In genomic region chr15:82468205-82468604, GRCh38 we compare ENCODE assay signal across 8 cellular contexts. TPM values are rescaled to one million over a fixed set of nuclear protein-coding genes. Genes with fewer than 3 reads are reported as not detected.
DNase-seq lines count a peak whose midpoint lies in the region; ATAC-seq and TF ChIP-seq lines count a peak whose summit lies in the region.
"Not testable (repeated sequence)": the region's sequence is repeated elsewhere in the genome, so short reads cannot be mapped to it uniquely, and the experiment has no call there.

No MANE protein-coding gene starts in this region.

- not testable (repeated sequence) for H3K27me3 ChIP-seq in dorsolateral prefrontal cortex; lung (ENCODE audit: control insufficient read depth, insufficient read depth)

- not testable (repeated sequence) for H3K9me3 ChIP-seq in lung (ENCODE audit: control insufficient read depth in 2 of 2, insufficient read depth in 1 of 2, low read length in 1 of 2)

- H3K4me1 Mint-ChIP-seq in activated CD8-positive, alpha-beta T cell treated with anti-CD3 and anti-CD28 coated beads, Interleukin-2, amount 10 ng/mL, durations not matched to agents 7 days and 5 days (ENCODE audit: low read depth); stimulated activated naive B cell treated with anti-CD40 and anti-IgM and Interleukin-4, amounts not matched to agents 10 μg/mL and 1 μg/mL and 100 μg/mL, for 72 hours: not testable (repeated sequence)

- not testable (repeated sequence) for H3K36me3 ChIP-seq in lung (ENCODE audit: control insufficient read depth in 2 of 2, insufficient read depth in 2 of 2, low read length in 2 of 2)

- not testable (repeated sequence) for H3K9me3 Mint-ChIP-seq in activated CD8-positive, alpha-beta T cell treated with anti-CD3 and anti-CD28 coated beads, Interleukin-2, amount 10 ng/mL, durations not matched to agents 7 days and 5 days (ENCODE audit: insufficient read depth); stimulated activated naive B cell treated with anti-CD40 and anti-IgM and Interleukin-4, amounts not matched to agents 10 μg/mL and 1 μg/mL and 100 μg/mL, for 72 hours

- not testable (repeated sequence) for H3K36me3 Mint-ChIP-seq in activated CD8-positive, alpha-beta T cell treated with anti-CD3 and anti-CD28 coated beads, Interleukin-2, amount 10 ng/mL, durations not matched to agents 7 days and 5 days (ENCODE audit: low read depth); stimulated activated naive B cell treated with anti-CD40 and anti-IgM and Interleukin-4, amounts not matched to agents 10 μg/mL and 1 μg/mL and 100 μg/mL, for 72 hours

- not testable (repeated sequence) for H3K27ac ChIP-seq in dorsolateral prefrontal cortex; lung (ENCODE audit: low read depth in 1 of 2, low read length in 1 of 2)

- TF ChIP-seq CTCF in dorsolateral prefrontal cortex (IDR thresholded peaks at IDR 0.05 in 54 of 56, conservative IDR thresholded peaks at IDR 0.05 in 2 of 56; ENCODE audit: low read depth in 1 of 56, partially characterized antibody in 56 of 56) = peak in 38 of 56 donors; percentile 11 to 47 (median 24)
- not testable (repeated sequence) for TF ChIP-seq CTCF in lung (IDR thresholded peaks at IDR 0.05; ENCODE audit: control extremely low read depth, extremely low read depth)

- POLR2A ChIA-PET in activated CD8-positive, alpha-beta T cell treated with anti-CD3 and anti-CD28 coated beads, Interleukin-2, amount 10 ng/mL, durations not matched to agents 7 days and 5 days (lab: Charles Lee) = not testable (repeated sequence)

- H3K27ac Mint-ChIP-seq in activated CD8-positive, alpha-beta T cell treated with anti-CD3 and anti-CD28 coated beads, Interleukin-2, amount 10 ng/mL, durations not matched to agents 7 days and 5 days; stimulated activated naive B cell treated with anti-CD40 and anti-IgM and Interleukin-4, amounts not matched to agents 10 μg/mL and 1 μg/mL and 100 μg/mL, for 72 hours: not testable (repeated sequence)

- not testable (repeated sequence) for H3K4me1 ChIP-seq in lung (ENCODE audit: control insufficient read depth in 2 of 2, insufficient read depth in 2 of 2, low read length in 2 of 2)

- H3K4me3 Mint-ChIP-seq in activated CD8-positive, alpha-beta T cell treated with anti-CD3 and anti-CD28 coated beads, Interleukin-2, amount 10 ng/mL, durations not matched to agents 7 days and 5 days; stimulated activated naive B cell treated with anti-CD40 and anti-IgM and Interleukin-4, amounts not matched to agents 10 μg/mL and 1 μg/mL and 100 μg/mL, for 72 hours: not testable (repeated sequence)

- DNase-seq in activated CD8-positive, alpha-beta T cell treated with anti-CD3 and anti-CD28 coated beads, Interleukin-2, amount 10 ng/mL, durations not matched to agents 7 days and 5 days; lung (ENCODE audit: low spot score); stimulated activated naive B cell treated with anti-CD40 and anti-IgM and Interleukin-4, amounts not matched to agents 10 μg/mL and 1 μg/mL and 100 μg/mL, for 72 hours: not testable (repeated sequence)
- DNase-seq in dorsolateral prefrontal cortex = peak in 1 of 10 donors; percentile 34

- CTCF ChIA-PET in activated CD8-positive, alpha-beta T cell treated with anti-CD3 and anti-CD28 coated beads, Interleukin-2, amount 10 ng/mL, durations not matched to agents 7 days and 5 days (lab: Charles Lee) = not testable (repeated sequence)

- intact Hi-C loops in dorsolateral prefrontal cortex (cut with DNase I) = not testable (repeated sequence)

- H3K27me3 Mint-ChIP-seq in activated CD8-positive, alpha-beta T cell treated with anti-CD3 and anti-CD28 coated beads, Interleukin-2, amount 10 ng/mL, durations not matched to agents 7 days and 5 days (ENCODE audit: low read depth); stimulated activated naive B cell treated with anti-CD40 and anti-IgM and Interleukin-4, amounts not matched to agents 10 μg/mL and 1 μg/mL and 100 μg/mL, for 72 hours: not testable (repeated sequence)

- H3K4me3 ChIP-seq in dorsolateral prefrontal cortex, lung: not testable (repeated sequence)

- WGBS in lung, 2 donors = 10 to 14% methylated on average over 3 to 4 of the region's 11 CpGs

- ATAC-seq in GM18498 (IDR thresholded peaks at IDR 0.05; ENCODE audit: unreplicated experiment) (peak; percentile 99), GM21360 (IDR thresholded peaks at IDR 0.05; ENCODE audit: unreplicated experiment) (peak; percentile 88), HG02763 (IDR thresholded peaks at IDR 0.05; ENCODE audit: unreplicated experiment) (peak; percentile 81), HG03378 (IDR thresholded peaks at IDR 0.05; ENCODE audit: unreplicated experiment) (peak; percentile 73), lung (ENCODE audit: insufficient read depth, low FRiP score) (peak; percentile 91)
- peak; percentile 97 for ATAC-seq in activated CD8-positive, alpha-beta T cell treated with anti-CD3 and anti-CD28 coated beads, Interleukin-2, amount 10 ng/mL, durations not matched to agents 7 days and 5 days
- ATAC-seq in stimulated activated naive B cell treated with anti-CD40 and anti-IgM and Interleukin-4, amounts not matched to agents 10 μg/mL and 1 μg/mL and 100 μg/mL, for 72 hours (replicated peaks) = peak; percentile 98 to 99

RNA-seq across cellular contexts. Expression of gene GOLGA6L9, which starts 38.6 kb away (rescaled TPM):
- total RNA-seq in activated CD8-positive, alpha-beta T cell treated with anti-CD3 and anti-CD28 coated beads, Interleukin-2, amount 10 ng/mL, durations not matched to agents 7 days and 5 days = 1 to 10 TPM; 2.1 to 2.3 TPM
- total RNA-seq in dorsolateral prefrontal cortex (10 to 100 TPM in 2 of 120 experiments, 1 to 10 TPM in 118; 2.1 to 11.6 (median 5.2) TPM), lung (10 to 100 TPM in 1 of 2 donors, 1 to 10 TPM in 1; 4.1 to 13.7 TPM)
- 10 to 100 TPM in 1 of 2 donors, 1 to 10 TPM in 1; 1.5 to 12.2 TPM for polyA plus RNA-seq in lung
